ENCODE assay signal across 8 cellular contexts in the genomic region with DNA sequence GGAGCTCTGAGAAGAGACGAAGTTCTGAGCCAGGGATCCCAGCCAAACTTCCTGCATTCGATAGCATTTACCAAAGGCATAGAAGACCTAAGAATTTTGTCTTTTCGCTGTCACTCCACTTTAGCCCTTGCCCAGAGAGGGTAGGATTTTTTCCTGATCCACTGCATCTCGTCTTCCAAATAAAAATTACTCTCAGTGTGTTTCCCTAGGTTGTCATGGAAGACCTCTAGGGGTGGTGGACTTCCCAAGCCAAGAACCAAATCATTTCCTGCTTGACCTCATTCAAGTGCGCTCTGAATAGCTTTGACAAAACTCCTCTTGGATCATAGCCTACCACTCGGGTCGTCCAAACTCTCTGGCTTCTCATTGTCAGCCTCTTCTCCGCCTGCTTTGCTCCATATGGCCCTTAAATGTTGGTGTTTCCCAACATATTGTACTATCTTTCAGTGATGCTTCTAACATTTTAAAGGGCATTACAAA. TPM values are rescaled to one million over a fixed set of nuclear protein-coding genes. Genes with fewer than 3 reads are reported as not detected.
DNase-seq lines count a peak whose midpoint lies in the region; ATAC-seq and FAIRE-seq lines count a peak whose summit lies in the region.

No MANE protein-coding gene starts in this region.

- no peak overlapping the region for H3K27ac ChIP-seq in iPS-20b (ENCODE audit: low read length)
- H3K27ac ChIP-seq in subcutaneous abdominal adipose tissue (ENCODE audit: low read depth, low read length): peak overlapping the region; percentile 86

- H3K4me1 Mint-ChIP-seq in activated T-cell treated with anti-CD3 and anti-CD28 coated beads, Interleukin-2, amount 50 U/mL, for 24 hours (ENCODE audit: low read depth): peaks cover 39% of the 10 kb centered on the region
- H3K4me1 Mint-ChIP-seq in activated naive CD8-positive, alpha-beta T cell treated with anti-CD3 and anti-CD28 coated beads, Interleukin-2, amount 10 ng/mL, durations not matched to agents 7 days and 5 days: peaks cover 25% of the 10 kb centered on the region

- no peaks in the 10 kb centered on the region for H3K27me3 Mint-ChIP-seq in activated T-cell treated with anti-CD3 and anti-CD28 coated beads, Interleukin-2, amount 50 U/mL, for 24 hours
- no peaks in the 10 kb centered on the region for H3K27me3 Mint-ChIP-seq in activated naive CD8-positive, alpha-beta T cell treated with anti-CD3 and anti-CD28 coated beads, Interleukin-2, amount 10 ng/mL, durations not matched to agents 7 days and 5 days

- peak overlapping the region; percentile 42 for H3K27ac Mint-ChIP-seq in activated T-cell treated with anti-CD3 and anti-CD28 coated beads, Interleukin-2, amount 50 U/mL, for 24 hours
- H3K27ac Mint-ChIP-seq in activated naive CD8-positive, alpha-beta T cell treated with anti-CD3 and anti-CD28 coated beads, Interleukin-2, amount 10 ng/mL, durations not matched to agents 7 days and 5 days: peak overlapping the region; percentile 98

- POLR2A ChIA-PET in activated naive CD8-positive, alpha-beta T cell treated with anti-CD3 and anti-CD28 coated beads, Interleukin-2, amount 10 ng/mL, durations not matched to agents 7 days and 5 days (lab: Charles Lee): interaction anchor here (0.7 to 3.1 kb wide), 10 partner anchors 9 to 686 kb away, joined by 3 to 33 read pairs (median 4); a partner anchor contains a TSS

- H3K27me3 ChIP-seq in iPS-20b (ENCODE audit: insufficient read depth, low read length): no peaks in the 10 kb centered on the region
- no peaks in the 10 kb centered on the region for H3K27me3 ChIP-seq in subcutaneous abdominal adipose tissue (ENCODE audit: control insufficient read depth in 5 of 5, insufficient read depth in 4 of 5, low read length in 5 of 5)

- DNase-seq in activated T-cell treated with anti-CD3 and anti-CD28 coated beads, Interleukin-2, amount 50 U/mL, for 24 hours: no peak
- no peak for DNase-seq in activated T-cell treated with anti-CD3 and anti-CD28 coated beads, Interleukin-2, amount 50 U/mL, for 1 hour
- DNase-seq in activated naive CD8-positive, alpha-beta T cell treated with anti-CD3 and anti-CD28 coated beads, Interleukin-2, amount 10 ng/mL, durations not matched to agents 7 days and 5 days: no peak
- DNase-seq in RCC 7860 (ENCODE audit: low spot score): no peak
- DNase-seq in retina: no peak
- DNase-seq in NCI-H1436 (lab: John Stamatoyannopoulos, UW): no peak

- H3K36me3 ChIP-seq in iPS-20b (ENCODE audit: insufficient read depth, low read depth, low read length): peaks cover 38% of the 10 kb centered on the region
- peaks cover 0 to 15% (median 11%) of the 10 kb centered on the region in 5 donors for H3K36me3 ChIP-seq in subcutaneous abdominal adipose tissue (ENCODE audit: control insufficient read depth in 5 of 5, insufficient read depth in 5 of 5, low read length in 5 of 5)

- no peak for ATAC-seq in activated naive CD8-positive, alpha-beta T cell treated with anti-CD3 and anti-CD28 coated beads, Interleukin-2, amount 10 ng/mL, durations not matched to agents 7 days and 5 days (ENCODE audit: low read depth)

- H3K9me3 Mint-ChIP-seq in activated T-cell treated with anti-CD3 and anti-CD28 coated beads, Interleukin-2, amount 50 U/mL, for 24 hours: no peaks in the 10 kb centered on the region
- peaks cover 3% of the 10 kb centered on the region for H3K9me3 Mint-ChIP-seq in activated naive CD8-positive, alpha-beta T cell treated with anti-CD3 and anti-CD28 coated beads, Interleukin-2, amount 10 ng/mL, durations not matched to agents 7 days and 5 days

- H3K4me3 Mint-ChIP-seq in activated T-cell treated with anti-CD3 and anti-CD28 coated beads, Interleukin-2, amount 50 U/mL, for 24 hours: peak overlapping the region; percentile 98
- peak overlapping the region; percentile 97 for H3K4me3 Mint-ChIP-seq in activated naive CD8-positive, alpha-beta T cell treated with anti-CD3 and anti-CD28 coated beads, Interleukin-2, amount 10 ng/mL, durations not matched to agents 7 days and 5 days

- peak overlapping the region; percentile 42; the same call in 1 of the 2 replicates for H3K9ac ChIP-seq in iPS-20b (ENCODE audit: low read depth, low read length)
- peak overlapping the region; percentile 17 to 98 (median 70) for H3K9ac ChIP-seq in subcutaneous abdominal adipose tissue (ENCODE audit: low read length in 5 of 5)

- H3K4me1 ChIP-seq in iPS-20b (ENCODE audit: insufficient read depth, low read length) (peaks cover 8% of the 10 kb centered on the region; the same call in 1 of the 2 replicates), subcutaneous abdominal adipose tissue (ENCODE audit: control insufficient read depth in 5 of 5, insufficient read depth in 5 of 5, low read length in 5 of 5) (peaks cover 3 to 40% (median 33%) of the 10 kb centered on the region in 5 donors)

- peaks cover 3% of the 10 kb centered on the region for H3K9me3 ChIP-seq in iPS-20b (ENCODE audit: insufficient read depth, low read depth, low read length)
- H3K9me3 ChIP-seq in subcutaneous abdominal adipose tissue (ENCODE audit: control insufficient read depth in 5 of 5, low read length in 5 of 5): no peaks in the 10 kb centered on the region

- peak overlapping the region; percentile 78 for H3K4me3 ChIP-seq in iPS-20b (ENCODE audit: low read length)
- H3K4me3 ChIP-seq in subcutaneous abdominal adipose tissue (ENCODE audit: low read depth in 1 of 5, low read length in 5 of 5): peak overlapping the region; percentile 74 to 98 (median 97)

- peaks cover 55% of the 10 kb centered on the region for H3K36me3 Mint-ChIP-seq in activated T-cell treated with anti-CD3 and anti-CD28 coated beads, Interleukin-2, amount 50 U/mL, for 24 hours (ENCODE audit: low read depth)
- H3K36me3 Mint-ChIP-seq in activated naive CD8-positive, alpha-beta T cell treated with anti-CD3 and anti-CD28 coated beads, Interleukin-2, amount 10 ng/mL, durations not matched to agents 7 days and 5 days: peaks cover 38% of the 10 kb centered on the region

- no peak for FAIRE-seq in RCC 7860 (lab: Jason Lieb, UNC)

RNA-seq across cellular contexts. Expression of a gene that starts 0.4 kb away (rescaled TPM):
- 10 to 100 TPM; 31.2 to 35.7 TPM for total RNA-seq in activated naive CD8-positive, alpha-beta T cell treated with anti-CD3 and anti-CD28 coated beads, Interleukin-2, amount 10 ng/mL, durations not matched to agents 7 days and 5 days

RNA-seq across cellular contexts. Expression of a gene that starts 16.5 kb away (rescaled TPM):
- total RNA-seq in activated naive CD8-positive, alpha-beta T cell treated with anti-CD3 and anti-CD28 coated beads, Interleukin-2, amount 10 ng/mL, durations not matched to agents 7 days and 5 days: 10 to 100 TPM; 27.4 to 31.7 TPM

RNA-seq across cellular contexts. Expression of a gene that starts 59.1 kb away (rescaled TPM):
- 1 to 10 TPM; 4.1 to 4.6 TPM for total RNA-seq in activated naive CD8-positive, alpha-beta T cell treated with anti-CD3 and anti-CD28 coated beads, Interleukin-2, amount 10 ng/mL, durations not matched to agents 7 days and 5 days
